ENCODE assay signal across 8 cellular contexts in the genomic region with DNA sequence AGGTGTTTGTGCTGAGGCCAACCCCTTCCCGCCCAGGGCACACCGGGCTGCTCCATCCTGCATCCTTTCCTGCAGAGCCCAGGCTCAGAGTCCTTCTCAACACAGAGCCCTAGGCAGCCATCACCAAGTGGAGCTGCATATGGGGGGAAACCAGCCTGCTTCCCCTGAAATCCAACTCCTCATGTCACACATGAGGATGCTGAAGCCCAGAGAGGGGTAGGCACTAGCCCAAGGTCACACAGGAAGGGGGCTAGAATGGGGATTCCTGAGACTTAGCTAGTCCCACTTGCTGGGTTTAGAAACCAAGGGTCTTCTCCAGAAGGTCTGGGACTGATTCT. TPM values are rescaled to one million over a fixed set of nuclear protein-coding genes. Genes with fewer than 3 reads are reported as not detected.
A peak's percentile ranks its signal among the peaks of the same experiment; 100 is the strongest.
DNase-seq lines count a peak whose midpoint lies in the region; ATAC-seq and TF ChIP-seq lines count a peak whose summit lies in the region.

No MANE protein-coding gene starts in this region.

- TF ChIP-seq CTCF in upper lobe of right lung (IDR thresholded peaks at IDR 0.05) = no peak

- intact Hi-C loops in upper lobe of right lung (cut with DNase I) = no loop called here

- no peaks in the 10 kb centered on the region for H3K9me3 ChIP-seq in upper lobe of right lung

- H3K9me3 Mint-ChIP-seq in activated naive CD4-positive, alpha-beta T cell treated with anti-CD3 and anti-CD28 coated beads, Interleukin-2, amount 10 ng/mL, durations not matched to agents 7 days and 5 days = peaks cover 2% of the 10 kb centered on the region
- no peaks in the 10 kb centered on the region for H3K9me3 Mint-ChIP-seq in activated naive CD8-positive, alpha-beta T cell treated with anti-CD3 and anti-CD28 coated beads, Interleukin-2, amount 10 ng/mL, durations not matched to agents 7 days and 5 days
- H3K9me3 Mint-ChIP-seq in memory B cell = no peaks in the 10 kb centered on the region

- H3K27ac Mint-ChIP-seq in activated naive CD4-positive, alpha-beta T cell treated with anti-CD3 and anti-CD28 coated beads, Interleukin-2, amount 10 ng/mL, durations not matched to agents 7 days and 5 days = peak overlapping the region; percentile 95
- peak overlapping the region; percentile 98 for H3K27ac Mint-ChIP-seq in activated naive CD8-positive, alpha-beta T cell treated with anti-CD3 and anti-CD28 coated beads, Interleukin-2, amount 10 ng/mL, durations not matched to agents 7 days and 5 days
- H3K27ac Mint-ChIP-seq in memory B cell = peak overlapping the region; percentile 49

- peak overlapping the region; percentile 35 for H3K4me3 Mint-ChIP-seq in activated naive CD4-positive, alpha-beta T cell treated with anti-CD3 and anti-CD28 coated beads, Interleukin-2, amount 10 ng/mL, durations not matched to agents 7 days and 5 days
- H3K4me3 Mint-ChIP-seq in activated naive CD8-positive, alpha-beta T cell treated with anti-CD3 and anti-CD28 coated beads, Interleukin-2, amount 10 ng/mL, durations not matched to agents 7 days and 5 days = peak overlapping the region; percentile 74
- H3K4me3 Mint-ChIP-seq in memory B cell = peak overlapping the region; percentile 33

- CTCF ChIA-PET in activated naive CD4-positive, alpha-beta T cell treated with anti-CD3 and anti-CD28 coated beads, Interleukin-2, amount 10 ng/mL, durations not matched to agents 7 days and 5 days (lab: Charles Lee) = interaction anchor here (1.0 to 2.5 kb wide), 4 partner anchors 12 to 37 kb away, joined by 4 to 22 read pairs (median 9); no protein-coding TSS in a partner anchor

- no peak overlapping the region for H3K4me3 ChIP-seq in upper lobe of right lung

- no peaks in the 10 kb centered on the region for H3K27me3 ChIP-seq in upper lobe of right lung

- peaks cover 42% of the 10 kb centered on the region for H3K4me1 ChIP-seq in upper lobe of right lung

- no peaks in the 10 kb centered on the region for H3K27me3 Mint-ChIP-seq in activated naive CD4-positive, alpha-beta T cell treated with anti-CD3 and anti-CD28 coated beads, Interleukin-2, amount 10 ng/mL, durations not matched to agents 7 days and 5 days
- no peaks in the 10 kb centered on the region for H3K27me3 Mint-ChIP-seq in activated naive CD8-positive, alpha-beta T cell treated with anti-CD3 and anti-CD28 coated beads, Interleukin-2, amount 10 ng/mL, durations not matched to agents 7 days and 5 days
- H3K27me3 Mint-ChIP-seq in memory B cell = no peaks in the 10 kb centered on the region

- peak; percentile 12 for ATAC-seq in activated naive CD8-positive, alpha-beta T cell treated with anti-CD3 and anti-CD28 coated beads, Interleukin-2, amount 10 ng/mL, durations not matched to agents 7 days and 5 days (ENCODE audit: low read depth)
- no peak for ATAC-seq in memory B cell (ENCODE audit: low read depth)
- ATAC-seq in upper lobe of right lung = no peak
- ATAC-seq in GM18502 (IDR thresholded peaks at IDR 0.05; ENCODE audit: poor library complexity, unreplicated experiment) = no peak

- H3K36me3 ChIP-seq in upper lobe of right lung = no peaks in the 10 kb centered on the region

- POLR2A ChIA-PET in activated naive CD8-positive, alpha-beta T cell treated with anti-CD3 and anti-CD28 coated beads, Interleukin-2, amount 10 ng/mL, durations not matched to agents 7 days and 5 days (lab: Charles Lee) = interaction anchor here (1.1 to 4.9 kb wide), 8 partner anchors 10 to 253 kb away, joined by 3 to 108 read pairs (median 10); no protein-coding TSS in a partner anchor

- peaks cover 1% of the 10 kb centered on the region for H3K36me3 Mint-ChIP-seq in activated naive CD4-positive, alpha-beta T cell treated with anti-CD3 and anti-CD28 coated beads, Interleukin-2, amount 10 ng/mL, durations not matched to agents 7 days and 5 days
- H3K36me3 Mint-ChIP-seq in activated naive CD8-positive, alpha-beta T cell treated with anti-CD3 and anti-CD28 coated beads, Interleukin-2, amount 10 ng/mL, durations not matched to agents 7 days and 5 days = peaks cover 1% of the 10 kb centered on the region
- H3K36me3 Mint-ChIP-seq in memory B cell = no peaks in the 10 kb centered on the region

- no peak for DNase-seq in activated naive CD4-positive, alpha-beta T cell treated with anti-CD3 and anti-CD28 coated beads, Interleukin-2, amount 10 ng/mL, durations not matched to agents 7 days and 5 days
- no peak for DNase-seq in activated naive CD4-positive, alpha-beta T cell treated with anti-CD3 and anti-CD28 coated beads, Interleukin-2, amount 50 U/mL, for 16 hours
- no peak for DNase-seq in activated naive CD8-positive, alpha-beta T cell treated with anti-CD3 and anti-CD28 coated beads, Interleukin-2, amount 10 ng/mL, durations not matched to agents 7 days and 5 days
- no peak for DNase-seq in memory B cell (ENCODE audit: low spot score in 2 of 2)
- no peak for DNase-seq in upper lobe of right lung
- DNase-seq in COR-L47 (lab: John Stamatoyannopoulos, UW) = no peak
- DNase-seq in glomerular visceral epithelial cell (ENCODE audit: extremely low spot score) = no peak

- H3K4me1 Mint-ChIP-seq in activated naive CD4-positive, alpha-beta T cell treated with anti-CD3 and anti-CD28 coated beads, Interleukin-2, amount 10 ng/mL, durations not matched to agents 7 days and 5 days = peaks cover 93% of the 10 kb centered on the region
- peaks cover 72% of the 10 kb centered on the region for H3K4me1 Mint-ChIP-seq in activated naive CD8-positive, alpha-beta T cell treated with anti-CD3 and anti-CD28 coated beads, Interleukin-2, amount 10 ng/mL, durations not matched to agents 7 days and 5 days
- H3K4me1 Mint-ChIP-seq in memory B cell = peaks cover 57% of the 10 kb centered on the region

- peak overlapping the region; percentile 73 for H3K27ac ChIP-seq in upper lobe of right lung

RNA-seq across cellular contexts. Expression of gene TNFRSF1B, which starts 5.5 kb away (rescaled TPM):
- total RNA-seq in activated naive CD8-positive, alpha-beta T cell treated with anti-CD3 and anti-CD28 coated beads, Interleukin-2, amount 10 ng/mL, durations not matched to agents 7 days and 5 days = 100 to 1,000 TPM; 215 to 246 TPM
- total RNA-seq in upper lobe of right lung = 62.4 TPM
